In genomic region chr21:36661511-36662309, GRCh38 we compare ENCODE assay signal across 9 cellular contexts. TPM values are rescaled to one million over a fixed set of nuclear protein-coding genes. Genes with fewer than 3 reads are reported as not detected.
DNase-seq lines count a peak whose midpoint lies in the region; ATAC-seq and TF ChIP-seq lines count a peak whose summit lies in the region.
"Had no signal": no experiment of that assay in that cellular context is flagged by ENCODE, and none has a peak within 500 bp of the region (broad histone marks: within the 10 kb centered on the region; RNA-seq: fewer than 3 reads in every experiment).

No MANE protein-coding gene starts in this region.

- no peak overlapping the region for H3K27ac Mint-ChIP-seq in CD4-positive, alpha-beta memory T cell
- no peak overlapping the region for H3K27ac Mint-ChIP-seq in natural killer cell treated with Interleukin-12 subunit alpha and Interleukin-12 subunit beta and Interleukin-15 and Interleukin-18, amount 100 ng/mL, for 72 hours

- H4K20me1 ChIP-seq in osteoblast (ENCODE audit: insufficient read depth, low read length): no peaks in the 10 kb centered on the region

- H3K4me1 ChIP-seq in osteoblast (ENCODE audit: insufficient read depth, low read length): peaks cover 10% of the 10 kb centered on the region
- H3K4me1 ChIP-seq in CD4-positive, alpha-beta memory T cell (ENCODE audit: insufficient read depth, low read length): no peaks in the 10 kb centered on the region

- no peak overlapping the region for H3K4me2 ChIP-seq in osteoblast (ENCODE audit: insufficient read depth, low read length)

- H3K4me3 Mint-ChIP-seq in CD4-positive, alpha-beta memory T cell: no peak overlapping the region
- H3K4me3 Mint-ChIP-seq in natural killer cell treated with Interleukin-12 subunit alpha and Interleukin-12 subunit beta and Interleukin-15 and Interleukin-18, amount 100 ng/mL, for 72 hours: no peak overlapping the region

- no peak overlapping the region for H3K27ac ChIP-seq in osteoblast (ENCODE audit: low read depth, low read length)
- H3K27ac ChIP-seq in CD4-positive, alpha-beta memory T cell (ENCODE audit: low read depth, low read length): no peak overlapping the region

- POLR2A ChIA-PET in CD4-positive, alpha-beta memory T cell (lab: Charles Lee; ENCODE audit: partially characterized antibody): no interaction called here

- H3K9me3 Mint-ChIP-seq in CD4-positive, alpha-beta memory T cell: peaks cover 0 to 2% (median 0%) of the 10 kb centered on the region in 8 donors
- H3K9me3 Mint-ChIP-seq in natural killer cell treated with Interleukin-12 subunit alpha and Interleukin-12 subunit beta and Interleukin-15 and Interleukin-18, amount 100 ng/mL, for 72 hours: no peaks in the 10 kb centered on the region

- peaks cover 15 to 26% of the 10 kb centered on the region in 2 donors for H3K27me3 Mint-ChIP-seq in CD4-positive, alpha-beta memory T cell
- H3K27me3 Mint-ChIP-seq in natural killer cell treated with Interleukin-12 subunit alpha and Interleukin-12 subunit beta and Interleukin-15 and Interleukin-18, amount 100 ng/mL, for 72 hours: peaks cover 21 to 36% of the 10 kb centered on the region in 2 donors

- H3K36me3 ChIP-seq in osteoblast (ENCODE audit: insufficient read depth, low read length): no peaks in the 10 kb centered on the region
- H3K36me3 ChIP-seq in CD4-positive, alpha-beta memory T cell (ENCODE audit: insufficient read depth, low read length): no peaks in the 10 kb centered on the region

- CTCF ChIA-PET in CD4-positive, alpha-beta memory T cell (lab: Charles Lee; ENCODE audit: partially characterized antibody): no interaction called here

- H3K9me3 ChIP-seq in osteoblast (ENCODE audit: low read depth, low read length): no peaks in the 10 kb centered on the region
- no peaks in the 10 kb centered on the region for H3K9me3 ChIP-seq in CD4-positive, alpha-beta memory T cell (ENCODE audit: control insufficient read depth in 1 of 2, low read length in 2 of 2)

- H3K36me3 Mint-ChIP-seq in CD4-positive, alpha-beta memory T cell: no peaks in the 10 kb centered on the region
- H3K36me3 Mint-ChIP-seq in natural killer cell treated with Interleukin-12 subunit alpha and Interleukin-12 subunit beta and Interleukin-15 and Interleukin-18, amount 100 ng/mL, for 72 hours: no peaks in the 10 kb centered on the region

- no peak for ATAC-seq in natural killer cell treated with Interleukin-12 subunit alpha and Interleukin-12 subunit beta and Interleukin-15 and Interleukin-18, amount 100 ng/mL, for 72 hours

- peaks cover 27% of the 10 kb centered on the region for H3K27me3 ChIP-seq in osteoblast (ENCODE audit: insufficient read depth, low read length)
- H3K27me3 ChIP-seq in CD4-positive, alpha-beta memory T cell (ENCODE audit: insufficient read depth, low read length): no peaks in the 10 kb centered on the region

- peak; percentile 37 for DNase-seq in NCI-H345 treated with DMSO at 0.1 percent for 48 hours (lab: John Stamatoyannopoulos, UW; ENCODE audit: unreplicated experiment)
- DNase-seq in dermis blood vessel endothelial cell: peak; percentile 49
- DNase-seq in osteoblast (ENCODE audit: insufficient read length, low spot score, missing footprints): no peak
- DNase-seq in T-helper 9 cell: no peak
- no peak for DNase-seq in ecto neural progenitor cell (ENCODE audit: low spot score)
- DNase-seq in CD4-positive, alpha-beta memory T cell: no peak
- no peak for DNase-seq in natural killer cell treated with Interleukin-12 subunit alpha and Interleukin-12 subunit beta and Interleukin-15 and Interleukin-18, amount 100 ng/mL, for 72 hours (ENCODE audit: low spot score)
- DNase-seq: activated CD4-positive, alpha-beta T cell treated with anti-CD3 and anti-CD28 coated beads, Interleukin-2, amount 50 U/mL, for 4 hours had no signal

- no peak overlapping the region for H2AFZ ChIP-seq in osteoblast (ENCODE audit: low read length)

- TF ChIP-seq CTCF in GM12872 (IDR thresholded peaks at IDR 0.05; ENCODE audit: insufficient read depth, low read depth, low read length) (peak; percentile 13; the same call in 1 of the 3 replicates), osteoblast (IDR thresholded peaks at IDR 0.05; ENCODE audit: extremely low read depth, low read depth, low read length) (peak; percentile 55)

- intact Hi-C loops in CD4-positive, alpha-beta memory T cell (cut with micrococcal nuclease): no loop called here

- no peaks in the 10 kb centered on the region for H3K4me1 Mint-ChIP-seq in CD4-positive, alpha-beta memory T cell
- H3K4me1 Mint-ChIP-seq in natural killer cell treated with Interleukin-12 subunit alpha and Interleukin-12 subunit beta and Interleukin-15 and Interleukin-18, amount 100 ng/mL, for 72 hours (ENCODE audit: low read depth in 2 of 2): no peaks in the 10 kb centered on the region

- no peak overlapping the region for H3K4me3 ChIP-seq in osteoblast (ENCODE audit: insufficient read depth, low read length)
- H3K4me3 ChIP-seq in CD4-positive, alpha-beta memory T cell (ENCODE audit: low read length in 2 of 2): no peak overlapping the region

- H3K79me2 ChIP-seq in osteoblast (ENCODE audit: insufficient read depth, low read length): no peaks in the 10 kb centered on the region

RNA-seq across cellular contexts. Expression of gene SIM2, which starts 37.2 kb away (rescaled TPM):
- total RNA-seq in dermis blood vessel endothelial cell (under 0.01 and 0.05 TPM in 2 replicates), osteoblast (2.7 and 3.6 TPM in 2 replicates)
- total RNA-seq in CD4-positive, alpha-beta memory T cell: not detected
- polyA plus RNA-seq in CD4-positive, alpha-beta memory T cell: under 1 TPM; 0.05 to 0.07 TPM
- total RNA-seq in natural killer cell treated with Interleukin-12 subunit alpha and Interleukin-12 subunit beta and Interleukin-15 and Interleukin-18, amount 100 ng/mL, for 72 hours: under 1 TPM in 1 of 2 donors, not detected in 1; 0.47 TPM

Comparison
In these comparisons a context has a peak if more than half of its experiments do, and no peak if none do; other contexts are left out.
1. DNase-seq: peak in NCI-H345 treated with DMSO at 0.1 percent for 48 hours (single experiment) and dermis blood vessel endothelial cell (single experiment); none in osteoblast (single experiment), T-helper 9 cell (single experiment), ecto neural progenitor cell (single experiment), CD4-positive, alpha-beta memory T cell (0 of 5) and natural killer cell treated with Interleukin-12 subunit alpha and Interleukin-12 subunit beta and Interleukin-15 and Interleukin-18, amount 100 ng/mL, for 72 hours (single experiment).